ENCODE assay signal across 16 cellular contexts in the genomic region with DNA sequence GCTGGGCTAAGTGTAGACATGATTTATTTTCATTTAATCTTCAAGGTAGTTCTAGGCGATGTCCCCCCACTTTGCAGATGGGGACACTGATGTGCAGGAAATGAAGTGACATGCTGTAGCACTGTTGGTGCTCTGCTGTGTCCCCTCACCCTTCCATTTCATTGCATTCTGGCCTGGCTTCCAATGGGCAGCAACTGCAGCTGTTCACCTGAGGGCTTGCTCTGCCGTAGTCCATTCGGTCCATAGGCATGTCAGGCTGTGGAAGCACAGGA.
DNase-seq lines count a peak whose midpoint lies in the region; ATAC-seq, FAIRE-seq and TF ChIP-seq lines count a peak whose summit lies in the region.
"Had no signal": no experiment of that assay in that cellular context is flagged by ENCODE, and none has a peak within 500 bp of the region (broad histone marks: within the 10 kb centered on the region; RNA-seq: fewer than 3 reads in every experiment).

No MANE protein-coding gene starts in this region.

- peak overlapping the region; percentile 17 for H3K18ac ChIP-seq in neuronal stem cell (ENCODE audit: low read length)

- H4K8ac ChIP-seq in neuronal stem cell (ENCODE audit: low read depth, low read length), result no peak overlapping the region

- no peaks in the 10 kb centered on the region for H3K27me3 ChIP-seq in CD4-positive, alpha-beta T cell (ENCODE audit: control insufficient read depth, insufficient read depth, low read length)
- H3K27me3 ChIP-seq in neuronal stem cell (ENCODE audit: control insufficient read depth in 3 of 3, insufficient read depth in 3 of 3, low read depth in 1 of 3, low read length in 3 of 3) (no peaks in the 10 kb centered on the region), H7 (ENCODE audit: control insufficient read depth, insufficient read depth, low read length) (no peaks in the 10 kb centered on the region)

- no peak overlapping the region for H2BK12ac ChIP-seq in neuronal stem cell (ENCODE audit: low read length)

- H3K27ac ChIP-seq in CD4-positive, alpha-beta T cell (ENCODE audit: low read depth, low read length), result peak overlapping the region; percentile 22
- no peak overlapping the region for H3K27ac ChIP-seq in neuronal stem cell (replicated peaks; ENCODE audit: low read length)

- no peak overlapping the region for H4K91ac ChIP-seq in neuronal stem cell (ENCODE audit: low read depth, low read length, poor library complexity)

- H3K9ac ChIP-seq in neuronal stem cell (ENCODE audit: low read depth, low read length, poor library complexity), result no peak overlapping the region
- H3K9ac ChIP-seq: SK-N-SH had no signal

- CTCF ChIA-PET in CD4-positive, alpha-beta T cell (lab: Charles Lee), result interaction anchor here (0.7 kb wide), 1 partner anchor 16 kb away, joined by 3 read pairs; no protein-coding TSS in a partner anchor
- CTCF ChIA-PET in HEK293T (lab: Yijun Ruan, JAX), result no interaction called here

- H3K27me3 Mint-ChIP-seq in CD4-positive, alpha-beta T cell, result no peaks in the 10 kb centered on the region
- H3K27me3 Mint-ChIP-seq in activated naive CD8-positive, alpha-beta T cell treated with anti-CD3 and anti-CD28 coated beads for 36 hours, result no peaks in the 10 kb centered on the region
- H3K27me3 Mint-ChIP-seq: activated CD4-positive, alpha-beta T cell treated with anti-CD3 and anti-CD28 coated beads, Interleukin-2, amount 10 ng/mL, durations not matched to agents 7 days and 5 days had no signal

- no peak overlapping the region for H3K23ac ChIP-seq in neuronal stem cell (ENCODE audit: low read depth, low read length, poor library complexity)

- no peaks in the 10 kb centered on the region for H3K79me1 ChIP-seq in neuronal stem cell (ENCODE audit: low read depth, low read length)

- H2BK120ac ChIP-seq in neuronal stem cell (ENCODE audit: low read depth, low read length), result no peak overlapping the region

- POLR2A ChIA-PET in CD4-positive, alpha-beta T cell (lab: Charles Lee), result interaction anchor here (1.1 to 3.7 kb wide), 3 partner anchors 10 to 51 kb away, joined by 3 to 20 read pairs (median 5); no protein-coding TSS in a partner anchor
- POLR2A ChIA-PET in HEK293T (lab: Yijun Ruan, JAX), result no interaction called here

- H2BK15ac ChIP-seq in neuronal stem cell (ENCODE audit: low read length), result no peak overlapping the region

- H3K27ac Mint-ChIP-seq in CD4-positive, alpha-beta T cell, result peak overlapping the region; percentile 81
- H3K27ac Mint-ChIP-seq in activated naive CD8-positive, alpha-beta T cell treated with anti-CD3 and anti-CD28 coated beads for 36 hours, result peak overlapping the region; percentile 95

- no peak overlapping the region for H3K4me2 ChIP-seq in neuronal stem cell (ENCODE audit: insufficient read depth, low read length, poor library complexity, severe bottlenecking)
- H3K4me2 ChIP-seq: SK-N-SH had no signal

- peak overlapping the region; percentile 36 for H3K4me3 Mint-ChIP-seq in CD4-positive, alpha-beta T cell
- peak overlapping the region; percentile 72 for H3K4me3 Mint-ChIP-seq in activated naive CD8-positive, alpha-beta T cell treated with anti-CD3 and anti-CD28 coated beads for 36 hours
- H3K4me3 Mint-ChIP-seq: activated CD4-positive, alpha-beta T cell treated with anti-CD3 and anti-CD28 coated beads, Interleukin-2, amount 10 ng/mL, durations not matched to agents 7 days and 5 days had no signal

- peak overlapping the region; percentile 67 for H2AK5ac ChIP-seq in neuronal stem cell (ENCODE audit: low read depth, low read length)

- intact Hi-C loops in CD4-positive, alpha-beta T cell (cut with DNase I, micrococcal nuclease), result loop anchor here in 1 of 2 experiments (1.0 to 10.0 kb wide), 3 partner anchors 7 to 55 kb away; no protein-coding TSS in a partner anchor

- no peak for TF ChIP-seq CTCF in CD4-positive, alpha-beta T cell (IDR thresholded peaks at IDR 0.05)

- no peaks in the 10 kb centered on the region for H3K9me3 Mint-ChIP-seq in CD4-positive, alpha-beta T cell
- no peaks in the 10 kb centered on the region for H3K9me3 Mint-ChIP-seq in activated naive CD8-positive, alpha-beta T cell treated with anti-CD3 and anti-CD28 coated beads for 36 hours
- H3K9me3 Mint-ChIP-seq: activated CD4-positive, alpha-beta T cell treated with anti-CD3 and anti-CD28 coated beads, Interleukin-2, amount 10 ng/mL, durations not matched to agents 7 days and 5 days had no signal

- FAIRE-seq in GM12892 (lab: Jason Lieb, UNC), result peak; percentile 66

- no peaks in the 10 kb centered on the region for H3K36me3 ChIP-seq in neuronal stem cell (replicated peaks in 1 of 2; ENCODE audit: control insufficient read depth in 2 of 2, insufficient read depth in 2 of 2, low read length in 2 of 2)
- H3K36me3 ChIP-seq in H7 (replicated peaks; ENCODE audit: control insufficient read depth, insufficient read depth, low read length), result no peaks in the 10 kb centered on the region
- H3K36me3 ChIP-seq: heart left ventricle had no signal

- no peak for ATAC-seq in CD4-positive, alpha-beta T cell (ENCODE audit: poor library complexity)

- WGBS in neuronal stem cell (ENCODE audit: extremely low coverage in 2 of 2, insufficient read length in 2 of 2, insufficient replicate concordance in 1 of 2), 2 donors, result no CpG with 5 or more reads among the region's 3 CpGs

- TF ChIP-seq POLR2A in GM12892 (IDR thresholded peaks at IDR 0.05; ENCODE audit: low read depth, low read length), result no peak

- no peaks in the 10 kb centered on the region for H3K9me3 ChIP-seq in CD4-positive, alpha-beta T cell (ENCODE audit: control insufficient read depth, low read length)
- H3K9me3 ChIP-seq in neuronal stem cell (replicated peaks in 1 of 2; ENCODE audit: control insufficient read depth in 2 of 2, insufficient read depth in 1 of 2, low read depth in 1 of 2, low read length in 2 of 2), result no peaks in the 10 kb centered on the region
- H3K9me3 ChIP-seq: heart left ventricle, SK-N-SH had no signal

- peaks cover 68% of the 10 kb centered on the region for H3K4me1 Mint-ChIP-seq in CD4-positive, alpha-beta T cell (ENCODE audit: low read depth)
- peaks cover 78% of the 10 kb centered on the region for H3K4me1 Mint-ChIP-seq in activated naive CD8-positive, alpha-beta T cell treated with anti-CD3 and anti-CD28 coated beads for 36 hours

- H3K4ac ChIP-seq in neuronal stem cell (ENCODE audit: low read length), result no peak overlapping the region

- no peak overlapping the region for H3K14ac ChIP-seq in neuronal stem cell (ENCODE audit: low read length)

- DNase-seq in CD4-positive, alpha-beta T cell, result no peak
- DNase-seq in GM12892 (ENCODE audit: insufficient read length) (no peak), neuronal stem cell (ENCODE audit: low spot score) (no peak), H7 (no peak), HEK293T (ENCODE audit: extremely low spot score) (no peak)
- no peak for DNase-seq in activated naive CD8-positive, alpha-beta T cell treated with anti-CD3 and anti-CD28 coated beads for 36 hours
- DNase-seq in activated CD4-positive, CD25-positive, alpha-beta regulatory T cell (lab: John Stamatoyannopoulos, UW), result no peak
- DNase-seq: activated CD4-positive, alpha-beta T cell treated with anti-CD3 and anti-CD28 coated beads, Interleukin-2, amount 10 ng/mL, durations not matched to agents 7 days and 5 days; anterior cingulate cortex; GF-D8; heart left ventricle; NCI-H1436; NCI-H345; NK-92 treated with Interleukin-12 subunit alpha and Interleukin-12 subunit beta, amount 100 ng/mL, for 24 hours; SK-N-SH; stimulated activated CD4-positive, alpha-beta T cell treated with anti-CD3 and anti-CD28 coated beads, Interleukin-2, amount 100 ng/mL, for 24 hours had no signal

- H3K36me3 Mint-ChIP-seq in CD4-positive, alpha-beta T cell (ENCODE audit: low read depth), result peaks cover 15% of the 10 kb centered on the region
- peaks cover 40% of the 10 kb centered on the region for H3K36me3 Mint-ChIP-seq in activated naive CD8-positive, alpha-beta T cell treated with anti-CD3 and anti-CD28 coated beads for 36 hours

- peaks cover 0 to 2% of the 10 kb centered on the region in 2 donors for H3K4me1 ChIP-seq in neuronal stem cell (ENCODE audit: control insufficient read depth in 2 of 2, insufficient read depth in 1 of 2, low read depth in 1 of 2, low read length in 2 of 2)

- H2BK5ac ChIP-seq in neuronal stem cell (ENCODE audit: low read length), result no peak overlapping the region

- H3K4me3 ChIP-seq in neuronal stem cell (ENCODE audit: low read length in 2 of 2) (no peak overlapping the region), H7 (ENCODE audit: insufficient read depth, low read depth, low read length) (no peak overlapping the region)

- no peak overlapping the region for H2AFZ ChIP-seq in neuronal stem cell (ENCODE audit: low read length)

TF ChIP-seq in HEK293T, 16 proteins besides CTCF, POLR2A, EP300 and RAD21:
- TF ChIP-seq FOXM1 (IDR thresholded peaks at IDR 0.05; ENCODE audit: borderline replicate concordance), result no peak
- TF ChIP-seq BHLHE40 (IDR thresholded peaks at IDR 0.05; ENCODE audit: borderline replicate concordance), result no peak
- no peak for TF ChIP-seq ZNF384 (IDR thresholded peaks at IDR 0.05)
- no peak for TF ChIP-seq TARDBP (IDR thresholded peaks at IDR 0.05)
- TF ChIP-seq L3MBTL2 (conservative IDR thresholded peaks at IDR 0.05), result no peak
- TF ChIP-seq FOXA1 (IDR thresholded peaks at IDR 0.05), result no peak
- TF ChIP-seq SP1 (IDR thresholded peaks at IDR 0.05), result no peak
- no peak for TF ChIP-seq NFRKB (IDR thresholded peaks at IDR 0.05)
- no peak for TF ChIP-seq ELF4 (IDR thresholded peaks at IDR 0.05)
- no peak for TF ChIP-seq FOXK2 (IDR thresholded peaks at IDR 0.05)
- TF ChIP-seq LEF1 (IDR thresholded peaks at IDR 0.05; ENCODE audit: borderline replicate concordance), result no peak
- TF ChIP-seq SUZ12 (IDR thresholded peaks at IDR 0.05), result no peak
- TF ChIP-seq CTBP1 (IDR thresholded peaks at IDR 0.05; ENCODE audit: borderline replicate concordance), result no peak
- TF ChIP-seq, protein P1, sequence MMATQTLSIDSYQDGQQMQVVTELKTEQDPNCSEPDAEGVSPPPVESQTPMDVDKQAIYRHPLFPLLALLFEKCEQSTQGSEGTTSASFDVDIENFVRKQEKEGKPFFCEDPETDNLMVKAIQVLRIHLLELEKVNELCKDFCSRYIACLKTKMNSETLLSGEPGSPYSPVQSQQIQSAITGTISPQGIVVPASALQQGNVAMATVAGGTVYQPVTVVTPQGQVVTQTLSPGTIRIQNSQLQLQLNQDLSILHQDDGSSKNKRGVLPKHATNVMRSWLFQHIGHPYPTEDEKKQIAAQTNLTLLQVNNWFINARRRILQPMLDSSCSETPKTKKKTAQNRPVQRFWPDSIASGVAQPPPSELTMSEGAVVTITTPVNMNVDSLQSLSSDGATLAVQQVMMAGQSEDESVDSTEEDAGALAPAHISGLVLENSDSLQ (IDR thresholded peaks at IDR 0.05), result no peak
- TF ChIP-seq ARNT (IDR thresholded peaks at IDR 0.05), result no peak
- TF ChIP-seq HDGF (IDR thresholded peaks at IDR 0.05; ENCODE audit: borderline replicate concordance), result no peak
